ENCODE assay signal across 14 cellular contexts in genomic region chr9:125049212-125049611, GRCh38.
"Had no signal": no experiment of that assay in that cellular context is flagged by ENCODE, and none has a peak within 500 bp of the region (broad histone marks: within the 10 kb centered on the region; RNA-seq: fewer than 3 reads in every experiment).

No MANE protein-coding gene starts in this region.

- DNase-seq: activated CD4-positive, alpha-beta T cell treated with anti-CD3 and anti-CD28 coated beads, Interleukin-2, amount 10 ng/mL, durations not matched to agents 7 days and 5 days; activated CD4-positive, CD25-positive, alpha-beta regulatory T cell; activated naive CD4-positive, alpha-beta T cell treated with anti-CD3 and anti-CD28 coated beads, Interleukin-2, amount 50 U/mL, for 16 hours; activated T-cell treated with anti-CD3 and anti-CD28 coated beads for 4 hours; adrenal gland; brain microvascular endothelial cell; left ventricle myocardium superior; spleen; stimulated activated CD4-positive, alpha-beta T cell treated with anti-CD3 and anti-CD28 coated beads, Interleukin-1b, Interleukin-23, amount 100 ng/mL, for 48 hours; T-helper 17 cell; transverse colon had no signal

- H3K4me1 ChIP-seq: adrenal gland, spleen, transverse colon had no signal

- H3K4me3 ChIP-seq: adrenal gland, spleen, transverse colon had no signal

- ATAC-seq: left ventricle myocardium superior; sciatic nerve; stimulated activated memory B cell treated with anti-CD40 and anti-IgM and Interleukin-4, amounts not matched to agents 10 μg/mL and 1 μg/mL and 100 μg/mL, for 72 hours; T-helper 17 cell had no signal

- H3K36me3 ChIP-seq: adrenal gland, brain microvascular endothelial cell, neutrophil, transverse colon had no signal

- H3K9me3 ChIP-seq: adrenal gland, neutrophil, spleen, transverse colon had no signal

- H3K27ac ChIP-seq: adrenal gland, brain microvascular endothelial cell, neutrophil, spleen, transverse colon had no signal

- H3K27me3 ChIP-seq: adrenal gland, brain microvascular endothelial cell, neutrophil, spleen, transverse colon had no signal
